In genomic region chr3:193030276-193030675, GRCh38 we compare ENCODE assay signal across 13 cellular contexts.
DNase-seq lines count a peak whose midpoint lies in the region; ATAC-seq and TF ChIP-seq lines count a peak whose summit lies in the region.
"Had no signal": no experiment of that assay in that cellular context is flagged by ENCODE, and none has a peak within 500 bp of the region (broad histone marks: within the 10 kb centered on the region; RNA-seq: fewer than 3 reads in every experiment).

No MANE protein-coding gene starts in this region.

- CTCF ChIA-PET in RWPE1 (lab: Yijun Ruan, JAX), result no interaction called here

- ATAC-seq in DND-41 (ENCODE audit: insufficient read depth, low read depth) (peak; percentile 56; the same call in 1 of the 3 replicates), HG03039 (IDR thresholded peaks at IDR 0.05; ENCODE audit: unreplicated experiment) (no peak), GM21619 (IDR thresholded peaks at IDR 0.05; ENCODE audit: unreplicated experiment) (no peak), esophagus mucosa (no peak)
- ATAC-seq: Panc1, right lobe of liver had no signal

- no peak overlapping the region for H3K27ac ChIP-seq in DND-41 (ENCODE audit: low read length)
- no peak overlapping the region for H3K27ac ChIP-seq in RWPE1
- H3K27ac ChIP-seq: lower lobe of right lung, right lobe of liver had no signal

- H3K9me3 ChIP-seq in DND-41 (ENCODE audit: insufficient read depth, low read length, severe bottlenecking) (no peaks in the 10 kb centered on the region), Loucy (ENCODE audit: insufficient read depth, low read depth, low read length) (no peaks in the 10 kb centered on the region)
- H3K9me3 ChIP-seq: lower lobe of right lung, right lobe of liver had no signal

- H3K36me3 ChIP-seq in DND-41 (ENCODE audit: insufficient read depth, low read length), result no peaks in the 10 kb centered on the region
- no peaks in the 10 kb centered on the region for H3K36me3 ChIP-seq in Loucy (ENCODE audit: insufficient read depth, low read length)
- H3K36me3 ChIP-seq: lower lobe of right lung, right lobe of liver had no signal

- H3K9me2 ChIP-seq in Loucy (replicated peaks; ENCODE audit: low read depth, low read length), result no peaks in the 10 kb centered on the region

- H2AFZ ChIP-seq in DND-41 (ENCODE audit: low read depth, low read length), result no peak overlapping the region
- H2AFZ ChIP-seq in Loucy (ENCODE audit: low read length), result no peak overlapping the region

- no peaks in the 10 kb centered on the region for H4K20me1 ChIP-seq in DND-41 (ENCODE audit: insufficient read depth, low read length)
- H4K20me1 ChIP-seq in Loucy (ENCODE audit: insufficient read depth, low read length, poor library complexity, severe bottlenecking), result no peaks in the 10 kb centered on the region

- H3K4me3 ChIP-seq in DND-41 (ENCODE audit: low read depth in 1 of 2, low read length in 2 of 2) (no peak overlapping the region), Loucy (ENCODE audit: low read length, poor library complexity, severe bottlenecking) (peak overlapping the region; percentile 31), fibroblast of pulmonary artery (replicated peaks; ENCODE audit: low read depth, low read length) (no peak overlapping the region)
- H3K4me3 ChIP-seq: lower lobe of right lung, right lobe of liver had no signal

- H3K9ac ChIP-seq in DND-41 (ENCODE audit: low read depth, low read length) (no peak overlapping the region), Loucy (ENCODE audit: low read depth, low read length, poor library complexity, severe bottlenecking) (no peak overlapping the region)

- H3K4me1 ChIP-seq in DND-41 (ENCODE audit: insufficient read depth, low read length) (no peaks in the 10 kb centered on the region), Loucy (ENCODE audit: insufficient read depth, low read length, poor library complexity, severe bottlenecking) (peaks cover 13% of the 10 kb centered on the region)
- H3K4me1 ChIP-seq: lower lobe of right lung, right lobe of liver had no signal

- no peaks in the 10 kb centered on the region for H3F3A ChIP-seq in Loucy (ENCODE audit: low read depth)

- TF ChIP-seq CTCF in DND-41 (IDR thresholded peaks at IDR 0.05; ENCODE audit: borderline replicate concordance, extremely low read depth, low read length, poor library complexity, severe bottlenecking) (no peak), Loucy (conservative IDR thresholded peaks at IDR 0.05; ENCODE audit: low read length) (no peak), RWPE1 (conservative IDR thresholded peaks at IDR 0.05; ENCODE audit: low read depth) (no peak), fibroblast of pulmonary artery (IDR thresholded peaks at IDR 0.05; ENCODE audit: low read length, missing control alignments) (no peak)

- POLR2A ChIA-PET in RWPE1 (lab: Yijun Ruan, JAX; ENCODE audit: low non-redundant PET), result no interaction called here

- H3K79me2 ChIP-seq in DND-41 (ENCODE audit: insufficient read depth, low read length) (no peaks in the 10 kb centered on the region), Loucy (ENCODE audit: insufficient read depth, low read length) (no peaks in the 10 kb centered on the region)

- DNase-seq in DND-41, result no peak
- peak; percentile 6 for DNase-seq in RWPE1 (ENCODE audit: low spot score)
- DNase-seq in fibroblast of pulmonary artery (ENCODE audit: low read depth), result peak; percentile 50
- DNase-seq: activated gamma-delta T cell treated with Interleukin-2 at 50 U/mL for 16 hours; caudate nucleus; CD4-positive, alpha-beta T cell; lower lobe of right lung; right lobe of liver had no signal

- H3K4me2 ChIP-seq in DND-41 (ENCODE audit: insufficient read depth, low read length) (no peak overlapping the region), Loucy (ENCODE audit: low read depth, low read length, poor library complexity, severe bottlenecking) (peak overlapping the region; percentile 61)

- H3K27me3 ChIP-seq in DND-41 (ENCODE audit: insufficient read depth, low read length, poor library complexity) (peaks cover 3% of the 10 kb centered on the region), Loucy (ENCODE audit: insufficient read depth, low read length, poor library complexity, severe bottlenecking) (no peaks in the 10 kb centered on the region)
- H3K27me3 ChIP-seq: right lobe of liver had no signal
